In genomic region chr1:198444792-198445191, GRCh38 we compare ENCODE assay signal across 19 cellular contexts.
DNase-seq lines count a peak whose midpoint lies in the region; ATAC-seq and TF ChIP-seq lines count a peak whose summit lies in the region.
"Had no signal": no experiment of that assay in that cellular context is flagged by ENCODE, and none has a peak within 500 bp of the region (broad histone marks: within the 10 kb centered on the region; RNA-seq: fewer than 3 reads in every experiment).

No MANE protein-coding gene starts in this region.

- DNase-seq in GM03348 (ENCODE audit: low spot score) (peak; percentile 5), amniotic epithelial cell (ENCODE audit: low read depth) (peak; percentile 61), fibroblast of peridontal ligament (ENCODE audit: extremely low read depth) (peak; percentile 90), amygdala (lab: John Stamatoyannopoulos, UW) (no peak), neural progenitor cell (ENCODE audit: low spot score) (no peak)
- DNase-seq: activated gamma-delta T cell treated with Interleukin-2 at 50 U/mL for 16 hours; CD4-positive, alpha-beta T cell; effector CD8-positive, alpha-beta T cell; GF-D8; immature natural killer cell; mesendoderm; NCI-H1092; right lobe of liver; stimulated activated CD4-positive, alpha-beta T cell treated with anti-CD3 and anti-CD28 coated beads, Interleukin-4, amount 100 ng/mL, for 24 hours; thyroid gland had no signal

- H3K9me3 ChIP-seq in skeletal muscle satellite cell (replicated peaks; ENCODE audit: low read length) (no peaks in the 10 kb centered on the region), neural progenitor cell (ENCODE audit: low read depth) (no peaks in the 10 kb centered on the region)
- H3K9me3 ChIP-seq: right lobe of liver, thyroid gland had no signal

- no peaks in the 10 kb centered on the region for H3K36me3 Mint-ChIP-seq in neural progenitor cell
- H3K36me3 Mint-ChIP-seq: brain had no signal

- H3K4me2 ChIP-seq in skeletal muscle satellite cell (ENCODE audit: low read length) (no peak overlapping the region), neural progenitor cell (no peak overlapping the region)

- peaks cover 10% of the 10 kb centered on the region for H3K4me1 Mint-ChIP-seq in neural progenitor cell

- no peak overlapping the region for H3K4me3 Mint-ChIP-seq in neural progenitor cell
- H3K4me3 Mint-ChIP-seq: brain; CD4-positive, alpha-beta T cell; immature natural killer cell had no signal

- no peaks in the 10 kb centered on the region for H3K27me3 Mint-ChIP-seq in neural progenitor cell (ENCODE audit: insufficient read depth, low read depth)
- H3K27me3 Mint-ChIP-seq: brain; CD4-positive, alpha-beta T cell had no signal

- ATAC-seq in GM18517 (IDR thresholded peaks at IDR 0.05; ENCODE audit: unreplicated experiment), result no peak
- ATAC-seq: right lobe of liver, Right ventricle myocardium inferior had no signal

- H3K27ac Mint-ChIP-seq in neural progenitor cell, result no peak overlapping the region
- H3K27ac Mint-ChIP-seq: brain; CD4-positive, alpha-beta T cell; immature natural killer cell had no signal

- H3K27ac ChIP-seq in neural progenitor cell, result no peak overlapping the region
- H3K27ac ChIP-seq: right lobe of liver, thyroid gland had no signal

- H3K9ac ChIP-seq in skeletal muscle satellite cell (ENCODE audit: low read depth, low read length) (peak overlapping the region; percentile 54), neural progenitor cell (no peak overlapping the region)

- H3K4me1 ChIP-seq in skeletal muscle satellite cell (ENCODE audit: control insufficient read depth, insufficient read depth, low read length), result peaks cover 28% of the 10 kb centered on the region
- no peaks in the 10 kb centered on the region for H3K4me1 ChIP-seq in neural progenitor cell
- H3K4me1 ChIP-seq: right lobe of liver, thyroid gland had no signal

- H4K20me1 ChIP-seq in neural progenitor cell (ENCODE audit: low read depth), result no peaks in the 10 kb centered on the region

- no peaks in the 10 kb centered on the region for H3K36me3 ChIP-seq in skeletal muscle satellite cell (ENCODE audit: insufficient read depth, low read length)
- no peaks in the 10 kb centered on the region for H3K36me3 ChIP-seq in neural progenitor cell
- H3K36me3 ChIP-seq: right lobe of liver, thyroid gland had no signal

- H3K4me3 ChIP-seq in skeletal muscle satellite cell (ENCODE audit: low read length) (no peak overlapping the region), neural progenitor cell (no peak overlapping the region)
- H3K4me3 ChIP-seq: right lobe of liver, thyroid gland had no signal

- H3F3A ChIP-seq in neural progenitor cell (ENCODE audit: low read depth), result no peaks in the 10 kb centered on the region

- no peaks in the 10 kb centered on the region for H3K27me3 ChIP-seq in skeletal muscle satellite cell (ENCODE audit: control insufficient read depth, insufficient read depth, low read length)
- H3K27me3 ChIP-seq in neural progenitor cell, result no peaks in the 10 kb centered on the region
- H3K27me3 ChIP-seq: right lobe of liver, thyroid gland had no signal

- no peaks in the 10 kb centered on the region for H3K9me3 Mint-ChIP-seq in neural progenitor cell
- H3K9me3 Mint-ChIP-seq: brain; CD4-positive, alpha-beta T cell; immature natural killer cell had no signal

- H3K79me2 ChIP-seq in neural progenitor cell (ENCODE audit: low read depth), result no peaks in the 10 kb centered on the region

- H2AFZ ChIP-seq in neural progenitor cell (replicated peaks), result no peak overlapping the region

- TF ChIP-seq CTCF in neural progenitor cell (IDR thresholded peaks at IDR 0.05), result no peak

Comparison
In these comparisons a context has a peak if more than half of its experiments do, and no peak if none do; other contexts are left out.
1. DNase-seq: peak in GM03348 (single experiment), amniotic epithelial cell (single experiment) and fibroblast of peridontal ligament (single experiment); none in amygdala (0 of 56) and neural progenitor cell (single experiment).